22 cellular contexts compared by ENCODE assay signal in the genomic region with DNA sequence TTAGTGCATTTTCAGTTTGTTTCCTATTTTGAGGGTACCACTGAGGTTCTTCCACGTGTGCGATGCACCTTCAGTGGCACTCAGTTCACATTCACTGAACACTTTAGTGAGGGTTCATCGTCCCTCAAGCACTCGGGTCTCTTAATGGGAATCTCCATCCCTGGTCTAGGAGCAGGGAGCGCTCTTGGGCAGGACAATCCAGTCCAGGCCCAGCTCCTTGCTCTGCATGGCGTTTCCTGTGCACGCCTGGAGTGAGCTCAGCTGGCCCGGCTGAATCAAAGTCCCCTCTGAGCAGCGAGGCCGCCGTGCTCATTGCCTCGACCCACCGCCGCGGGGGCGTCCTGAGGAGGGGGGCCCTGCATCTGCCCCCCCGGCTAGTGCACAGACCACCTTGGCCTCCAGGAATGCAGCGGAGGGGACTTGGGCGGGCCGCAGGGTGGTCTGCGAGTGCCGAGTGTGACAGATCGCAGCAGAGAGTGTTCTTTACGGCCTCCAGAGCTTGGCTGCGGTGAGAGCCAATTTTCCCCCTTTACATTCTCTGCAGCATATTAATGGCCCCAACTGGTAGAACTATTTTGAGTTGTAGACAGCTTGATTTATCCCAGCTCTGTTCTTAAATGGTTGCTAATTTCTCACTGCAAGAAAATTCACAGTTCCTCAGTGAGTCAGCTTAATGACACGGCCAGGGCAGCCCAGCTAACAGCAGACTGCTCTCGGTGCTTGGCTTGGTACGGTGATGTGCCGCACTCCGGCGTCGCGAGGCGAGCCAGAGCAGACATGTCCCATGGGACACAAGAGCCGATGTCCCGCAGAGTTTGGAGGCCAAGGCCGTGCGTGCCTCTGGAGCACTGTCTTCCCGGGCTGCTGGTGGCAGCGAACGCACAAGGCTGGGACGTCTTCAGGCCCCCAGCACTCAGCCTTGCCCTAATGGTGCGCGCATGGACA. TPM values are rescaled to one million over a fixed set of nuclear protein-coding genes. Genes with fewer than 3 reads are reported as not detected.
DNase-seq lines count a peak whose midpoint lies in the region; ATAC-seq and TF ChIP-seq lines count a peak whose summit lies in the region.
"Had no signal": no experiment of that assay in that cellular context is flagged by ENCODE, and none has a peak within 500 bp of the region (broad histone marks: within the 10 kb centered on the region; RNA-seq: fewer than 3 reads in every experiment).

No MANE protein-coding gene starts in this region.

- no peak for TF ChIP-seq CTCF in prostate gland (IDR thresholded peaks at IDR 0.05)

- H3K27ac ChIP-seq in naive thymus-derived CD4-positive, alpha-beta T cell (ENCODE audit: low read depth, low read length) = no peak overlapping the region
- H3K27ac ChIP-seq in prostate gland = no peak overlapping the region
- H3K27ac ChIP-seq: HL-60 had no signal

- peaks cover 2% of the 10 kb centered on the region for H3K36me3 Mint-ChIP-seq in T-helper 17 cell (ENCODE audit: low read depth)
- peaks cover 12 to 29% (median 28%) of the 10 kb centered on the region in 3 donors for H3K36me3 Mint-ChIP-seq in immature natural killer cell
- H3K36me3 Mint-ChIP-seq in naive thymus-derived CD4-positive, alpha-beta T cell = peaks cover 5 to 23% (median 12%) of the 10 kb centered on the region in 5 donors

- no peaks in the 10 kb centered on the region for H3K9me3 ChIP-seq in T-helper 17 cell (ENCODE audit: control insufficient read depth, low read length, poor library complexity, severe bottlenecking)
- no peaks in the 10 kb centered on the region for H3K9me3 ChIP-seq in naive thymus-derived CD4-positive, alpha-beta T cell (ENCODE audit: control insufficient read depth in 2 of 3, low read length in 3 of 3)
- no peaks in the 10 kb centered on the region for H3K9me3 ChIP-seq in prostate gland

- no peaks in the 10 kb centered on the region for H3K27me3 ChIP-seq in naive thymus-derived CD4-positive, alpha-beta T cell (ENCODE audit: control insufficient read depth in 2 of 2, insufficient read depth in 2 of 2, low read length in 2 of 2)
- H3K27me3 ChIP-seq in prostate gland (replicated peaks; ENCODE audit: insufficient read depth) = no peaks in the 10 kb centered on the region

- CTCF ChIA-PET in naive thymus-derived CD4-positive, alpha-beta T cell (lab: Charles Lee) = interaction anchor here (0.8 to 1.3 kb wide), 2 partner anchors 11 to 13 kb away, joined by 4 read pairs; no protein-coding TSS in a partner anchor

- 67% methylated on average over 44 of the region's 44 CpGs for WGBS in prostate gland

- ATAC-seq in T-helper 17 cell = no peak
- ATAC-seq in HG02938 (IDR thresholded peaks at IDR 0.05; ENCODE audit: unreplicated experiment) = no peak
- no peak for ATAC-seq in naive thymus-derived CD4-positive, alpha-beta T cell
- ATAC-seq: GM23338 had no signal

- TF ChIP-seq POLR2A in prostate gland (IDR thresholded peaks at IDR 0.05) = no peak

- peaks cover 16% of the 10 kb centered on the region for H3K4me1 Mint-ChIP-seq in T-helper 17 cell
- peaks cover 45 to 54% of the 10 kb centered on the region in 2 donors for H3K4me1 Mint-ChIP-seq in immature natural killer cell
- peaks cover 11 to 28% (median 24%) of the 10 kb centered on the region in 7 donors for H3K4me1 Mint-ChIP-seq in naive thymus-derived CD4-positive, alpha-beta T cell
- H3K4me1 Mint-ChIP-seq: GM23338 had no signal

- no peaks in the 10 kb centered on the region for H3K27me3 Mint-ChIP-seq in T-helper 17 cell
- H3K27me3 Mint-ChIP-seq in immature natural killer cell (ENCODE audit: low read depth in 3 of 3) = peaks cover 7 to 14% (median 12%) of the 10 kb centered on the region in 3 donors
- H3K27me3 Mint-ChIP-seq in naive thymus-derived CD4-positive, alpha-beta T cell = no peaks in the 10 kb centered on the region

- peak overlapping the region; percentile 9 for H3K4me3 ChIP-seq in skeletal muscle cell (ENCODE audit: low read depth, low read length)
- no peak overlapping the region for H3K4me3 ChIP-seq in naive thymus-derived CD4-positive, alpha-beta T cell (ENCODE audit: low read length)
- H3K4me3 ChIP-seq in prostate gland = no peak overlapping the region
- H3K4me3 ChIP-seq: GM23338 had no signal

- POLR2A ChIA-PET in naive thymus-derived CD4-positive, alpha-beta T cell (lab: Charles Lee) = interaction anchor here (0.9 kb wide), 1 partner anchor 197 kb away, joined by 3 read pairs; no protein-coding TSS in a partner anchor

- DNase-seq in EH (ENCODE audit: low read depth) (peak; percentile 20), T-helper 17 cell (no peak), immature natural killer cell (no peak), skeletal muscle cell (ENCODE audit: low read depth) (peak; percentile 77), DMS79 treated with DMSO at 0.1 percent for 48 hours (lab: John Stamatoyannopoulos, UW) (no peak), prostate gland (ENCODE audit: low spot score) (no peak)
- no peak for DNase-seq in naive thymus-derived CD4-positive, alpha-beta T cell
- DNase-seq: activated T-cell treated with anti-CD3 and anti-CD28 coated beads, Interleukin-2, amount 50 U/mL, for 48 hours; amniotic stem cell; foreskin melanocyte; Karpas-422; NCI-H1930; NCI-H526; PC-3; stimulated activated naive CD4-positive, alpha-beta T cell treated with Interleukin-2 at 50 U/mL for 16 hours had no signal

- H3K4me1 ChIP-seq in naive thymus-derived CD4-positive, alpha-beta T cell (ENCODE audit: control insufficient read depth in 2 of 2, insufficient read depth in 2 of 2, low read length in 2 of 2) = peaks cover 11 to 26% of the 10 kb centered on the region in 2 donors
- no peaks in the 10 kb centered on the region for H3K4me1 ChIP-seq in prostate gland (replicated peaks)

- intact Hi-C loops in naive thymus-derived CD4-positive, alpha-beta T cell (cut with micrococcal nuclease) = loop anchor here in 1 of 2 donors (1.0 kb wide), 1 partner anchor 9 kb away; no protein-coding TSS in a partner anchor
- intact Hi-C loops in prostate gland (cut with DNase I) = no loop called here

- H3K4me3 Mint-ChIP-seq in T-helper 17 cell (no peak overlapping the region), immature natural killer cell (peak overlapping the region in 4 of 5 donors; percentile 48 to 82 (median 73))
- peak overlapping the region in 1 of 10 donors; percentile 41 for H3K4me3 Mint-ChIP-seq in naive thymus-derived CD4-positive, alpha-beta T cell
- H3K4me3 Mint-ChIP-seq: GM23338 had no signal

- H3K27ac Mint-ChIP-seq in T-helper 17 cell (peak overlapping the region; percentile 29), immature natural killer cell (peak overlapping the region in 5 of 6 donors; percentile 74 to 92 (median 78))
- H3K27ac Mint-ChIP-seq in naive thymus-derived CD4-positive, alpha-beta T cell = peak overlapping the region in 4 of 9 donors; percentile 53 to 97 (median 78)
- H3K27ac Mint-ChIP-seq: GM23338 had no signal

- peaks cover 0 to 3% (median 0%) of the 10 kb centered on the region in 6 donors for H3K9me3 Mint-ChIP-seq in immature natural killer cell
- no peaks in the 10 kb centered on the region for H3K9me3 Mint-ChIP-seq in naive thymus-derived CD4-positive, alpha-beta T cell
- H3K9me3 Mint-ChIP-seq: GM23338 had no signal

- peaks cover 0 to 20% (median 0%) of the 10 kb centered on the region in 3 experiments for H3K36me3 ChIP-seq in naive thymus-derived CD4-positive, alpha-beta T cell (ENCODE audit: control insufficient read depth in 2 of 3, insufficient read depth in 3 of 3, low read length in 3 of 3)
- H3K36me3 ChIP-seq in prostate gland = no peaks in the 10 kb centered on the region

RNA-seq across cellular contexts. Expression of a gene that starts 39.8 kb away (rescaled TPM):
- total RNA-seq in T-helper 17 cell = 10 to 100 TPM; 20.4 to 23.6 TPM
- polyA plus RNA-seq in immature natural killer cell = 10 to 100 TPM; 37.0 to 44.9 (median 37.7) TPM
- 10 to 100 TPM; 18.5 to 31.8 (median 27.8) TPM for total RNA-seq in naive thymus-derived CD4-positive, alpha-beta T cell
- polyA plus RNA-seq in naive thymus-derived CD4-positive, alpha-beta T cell = 10 to 100 TPM; 46.9 to 69.5 TPM
- total RNA-seq in prostate gland = 10 to 100 TPM; 51.6 to 74.7 TPM

RNA-seq across cellular contexts. Expression of a gene that starts 39.9 kb away (rescaled TPM):
- total RNA-seq in T-helper 17 cell (10 to 100 TPM in 1 of 2 donors, 1 to 10 TPM in 1; 6.8 to 11.2 TPM), prostate gland (10 to 100 TPM; 29.8 to 38.3 TPM)
- 10 to 100 TPM; 22.3 to 25.9 (median 25.0) TPM for polyA plus RNA-seq in immature natural killer cell
- 10 to 100 TPM; 12.1 to 36.8 (median 26.3) TPM for total RNA-seq in naive thymus-derived CD4-positive, alpha-beta T cell
- polyA plus RNA-seq in naive thymus-derived CD4-positive, alpha-beta T cell = 10 to 100 TPM; 32.3 to 35.1 TPM

RNA-seq across cellular contexts. Expression of a gene that starts 40.5 kb away (rescaled TPM):
- total RNA-seq in T-helper 17 cell (not detected), prostate gland (1 to 10 TPM in 1 of 2 donors, not detected in 1; 3.0 TPM)
- not detected for polyA plus RNA-seq in immature natural killer cell
- not detected for total RNA-seq in naive thymus-derived CD4-positive, alpha-beta T cell
- polyA plus RNA-seq in naive thymus-derived CD4-positive, alpha-beta T cell = not detected
- total RNA-seq: dermis microvascular lymphatic vessel endothelial cell; GM23338; mucosa of gallbladder; PC-3; renal cortical epithelial cell; T-helper 1 cell treated with Interleukin-12 subunit alpha and Interleukin-12 subunit beta and Interleukin-4 antibody, amounts not matched to agents 30 ng/mL and 1 ng/mL, for 36 hours had no signal
- polyA plus RNA-seq: GM23338 had no signal

Comparison
In these comparisons a context has a peak if more than half of its experiments do, and no peak if none do; other contexts are left out.
1. DNase-seq: peak in EH (single experiment) and skeletal muscle cell (single experiment); none in T-helper 17 cell (0 of 3), immature natural killer cell (0 of 3), DMS79 treated with DMSO at 0.1 percent for 48 hours (single experiment), naive thymus-derived CD4-positive, alpha-beta T cell (0 of 9) and prostate gland (single experiment).